7 cellular contexts compared by ENCODE assay signal in the genomic region with DNA sequence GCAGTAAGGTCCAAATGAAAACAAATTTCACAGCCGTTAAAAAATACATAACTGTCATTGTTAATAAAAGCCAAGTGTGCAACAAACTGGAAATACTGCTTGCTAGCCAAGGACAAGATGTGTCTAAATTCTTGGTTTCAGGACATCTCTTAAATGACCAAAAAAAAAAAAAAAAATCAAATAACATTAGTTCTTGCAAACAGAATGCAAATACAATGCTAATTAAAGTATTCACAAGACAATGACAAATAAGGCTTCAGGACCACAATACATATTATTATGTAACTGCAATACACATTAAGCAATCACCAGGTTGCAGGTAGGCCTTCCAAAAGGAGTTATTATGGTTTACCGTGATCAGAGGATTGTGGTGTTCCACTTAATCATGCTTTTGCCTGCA. TPM values are rescaled to one million over a fixed set of nuclear protein-coding genes. Genes with fewer than 3 reads are reported as not detected.
DNase-seq lines count a peak whose midpoint lies in the region; ATAC-seq and TF ChIP-seq lines count a peak whose summit lies in the region.

No MANE protein-coding gene starts in this region.

- no peak for TF ChIP-seq CTCF in mammary epithelial cell (conservative IDR thresholded peaks at IDR 0.05 in 1 of 2, IDR thresholded peaks at IDR 0.05 in 1 of 2; ENCODE audit: extremely low read depth in 1 of 2, insufficient read depth in 1 of 2, low read depth in 1 of 2, low read length in 2 of 2)
- TF ChIP-seq CTCF in left lung (IDR thresholded peaks at IDR 0.05): no peak

- H3K4me1 ChIP-seq in mammary epithelial cell (ENCODE audit: insufficient read depth, low read length): peaks cover 16% of the 10 kb centered on the region
- H3K4me1 ChIP-seq in left lung: peaks cover 11 to 53% of the 10 kb centered on the region in 2 donors

- H3K4me2 ChIP-seq in mammary epithelial cell (ENCODE audit: insufficient read depth, low read depth, low read length): peak overlapping the region; percentile 98

- H3K27me3 ChIP-seq in mammary epithelial cell (ENCODE audit: insufficient read depth, low read length) (no peaks in the 10 kb centered on the region), left lung (peaks cover 0 to 13% of the 10 kb centered on the region in 2 donors)

- intact Hi-C loops in mammary epithelial cell (cut with micrococcal nuclease) (loop anchor here (1.0 to 5.0 kb wide), 5 partner anchors 77 to 342 kb away; no protein-coding TSS in a partner anchor), left lung (cut with DNase I) (loop anchor here in 1 of 2 donors (10.0 kb wide), 1 partner anchor 75 kb away; no protein-coding TSS in a partner anchor)

- dilution Hi-C loops in mammary epithelial cell (cut with HindIII; ENCODE audit: low sequenced_read_pairs): no loop called here

- H3K9me3 ChIP-seq in KOPT-K1 (ENCODE audit: insufficient read depth, low read length, poor library complexity, severe bottlenecking) (no peaks in the 10 kb centered on the region), mammary epithelial cell (replicated peaks; ENCODE audit: insufficient read depth, low read length) (no peaks in the 10 kb centered on the region), left lung (no peaks in the 10 kb centered on the region)

- H3K4me3 ChIP-seq in mammary epithelial cell (replicated peaks in 1 of 3; ENCODE audit: insufficient read depth in 1 of 3, low read depth in 2 of 3, low read length in 3 of 3) (peak overlapping the region; percentile 55 to 73 (median 72)), left lung (peak overlapping the region; percentile 76 to 79)

- H3K9ac ChIP-seq in mammary epithelial cell (ENCODE audit: insufficient read depth, low read length): peak overlapping the region; percentile 81

- H4K20me1 ChIP-seq in mammary epithelial cell (ENCODE audit: insufficient read depth, low read length): peaks cover 4% of the 10 kb centered on the region

- WGBS in mammary epithelial cell (ENCODE audit: low coverage, missing lambda C conversion rate): 0% methylated on average over 2 of the region's 2 CpGs

- no TSS peak for BruUV-seq in mammary epithelial cell (replicated peaks; lab: Mats Ljungman, UMichigan)

- no peak for ATAC-seq in left lung

- in situ Hi-C loops in mammary epithelial cell (cut with MboI; ENCODE audit: low sequenced_read_pairs in 2 of 2): loop anchor here in 1 of 2 donors (5.0 to 25.0 kb wide), 2 partner anchors 102 to 242 kb away; partner anchors contain the start of gene PRTFDC1

- peaks cover 36% of the 10 kb centered on the region for H3K36me3 ChIP-seq in KOPT-K1 (ENCODE audit: insufficient read depth, low read length)
- peaks cover 6% of the 10 kb centered on the region for H3K36me3 ChIP-seq in mammary epithelial cell (ENCODE audit: insufficient read depth, low read length)
- peaks cover 0 to 8% of the 10 kb centered on the region in 2 donors for H3K36me3 ChIP-seq in left lung

- no peak overlapping the region for H2AFZ ChIP-seq in mammary epithelial cell (ENCODE audit: low read depth, low read length)

- peaks cover 90% of the 10 kb centered on the region for H3K79me2 ChIP-seq in mammary epithelial cell (ENCODE audit: insufficient read depth, low read length)

- H3K27ac ChIP-seq in KOPT-K1 (ENCODE audit: low read depth, low read length, poor library complexity, severe bottlenecking) (peak overlapping the region; percentile 0), mammary epithelial cell (ENCODE audit: insufficient read depth, low read depth, low read length) (peak overlapping the region; percentile 93), left lung (no peak overlapping the region)

- CTCF ChIA-PET in mammary epithelial cell (lab: Charles Lee; ENCODE audit: low non-redundant PET): no interaction called here

- DNase-seq in mammary epithelial cell (peak; percentile 36), left lung (no peak), superior temporal gyrus (ENCODE audit: extremely low spot score) (peak; percentile 58), foreskin melanocyte (no peak), NCI-H146 treated with DMSO at 0.1 percent for 48 hours (lab: John Stamatoyannopoulos, UW; ENCODE audit: unreplicated experiment) (no peak), DMS153 (lab: John Stamatoyannopoulos, UW) (no peak)

RNA-seq across cellular contexts. Expression of gene ARHGAP21, which starts 3.6 kb away (rescaled TPM):
- total RNA-seq in mammary epithelial cell (100 to 1,000 TPM; 131 to 207 TPM), left lung (10 to 100 TPM; 74.3 to 79.3 TPM)
- 91.6 TPM for polyA plus RNA-seq in mammary epithelial cell
- polyA minus RNA-seq in mammary epithelial cell: 242 TPM

Comparison
In these comparisons a context has a peak if more than half of its experiments do, and no peak if none do; other contexts are left out.
1. H3K27ac ChIP-seq: peak in KOPT-K1 (single experiment) and mammary epithelial cell (single experiment); none in left lung (0 of 2).
2. DNase-seq: peak in mammary epithelial cell (single experiment) and superior temporal gyrus (single experiment); none in left lung (0 of 2), foreskin melanocyte (single experiment), NCI-H146 treated with DMSO at 0.1 percent for 48 hours (single experiment) and DMS153 (single experiment).